ENCODE assay signal across 10 cellular contexts in genomic region chr4:74543983-74544382, GRCh38.
DNase-seq lines count a peak whose midpoint lies in the region; ATAC-seq and TF ChIP-seq lines count a peak whose summit lies in the region.
"Had no signal": no experiment of that assay in that cellular context is flagged by ENCODE, and none has a peak within 500 bp of the region (broad histone marks: within the 10 kb centered on the region; RNA-seq: fewer than 3 reads in every experiment).

No MANE protein-coding gene starts in this region.

- H3K4me1 ChIP-seq in GM23338 (ENCODE audit: insufficient read depth) (peaks cover 33% of the 10 kb centered on the region), transverse colon (peaks cover 16 to 61% (median 29%) of the 10 kb centered on the region in 4 donors), spleen (peaks cover 0 to 18% (median 7%) of the 10 kb centered on the region in 6 donors)

- 0 out of 2 replicates have a peak overlapping the region, but pooled peaks have one; percentile 58 for H3K4me2 ChIP-seq in GM23338

- 0 out of 2 replicates have a peak overlapping the region, but pooled peaks have one; percentile 45 for H2AFZ ChIP-seq in GM23338

- H3K79me2 ChIP-seq in GM23338 (replicated peaks; ENCODE audit: insufficient read depth): no peaks in the 10 kb centered on the region

- TF ChIP-seq POLR2A in transverse colon (IDR thresholded peaks at IDR 0.05) (no peak), spleen (IDR thresholded peaks at IDR 0.05) (no peak)

- no peak for TF ChIP-seq EP300 in transverse colon (IDR thresholded peaks at IDR 0.05; ENCODE audit: low read depth)

- H4K20me1 ChIP-seq in GM23338 (replicated peaks; ENCODE audit: insufficient read depth): no peaks in the 10 kb centered on the region

- no peak overlapping the region for H3K4me3 ChIP-seq in GM23338
- peak overlapping the region; percentile 22; the same call in 1 of the 2 replicates for H3K4me3 ChIP-seq in WI38 (ENCODE audit: low read depth, low read length)
- no peak overlapping the region for H3K4me3 ChIP-seq in transverse colon
- no peak overlapping the region for H3K4me3 ChIP-seq in spleen

- H3F3A ChIP-seq in GM23338 (replicated peaks; ENCODE audit: low read depth): no peaks in the 10 kb centered on the region

- intact Hi-C loops in transverse colon (cut with DNase I; ENCODE audit: low total_unique reads): no loop called here
- intact Hi-C loops in spleen (cut with DNase I; ENCODE audit: low total_unique reads): no loop called here

- H3K27me3 Mint-ChIP-seq in GM23338 (ENCODE audit: insufficient read depth, low read depth, poor library complexity): no peaks in the 10 kb centered on the region

- no peak for ATAC-seq in GM23338
- ATAC-seq in HG03354 (IDR thresholded peaks at IDR 0.05; ENCODE audit: poor library complexity, severe bottlenecking, unreplicated experiment): no peak

- peaks cover 13% of the 10 kb centered on the region for H3K4me1 Mint-ChIP-seq in GM23338

- no peaks in the 10 kb centered on the region for H3K9me3 Mint-ChIP-seq in GM23338

- no peak overlapping the region for H3K4me3 Mint-ChIP-seq in GM23338

- no peaks in the 10 kb centered on the region for H3K9me3 ChIP-seq in transverse colon
- H3K9me3 ChIP-seq in spleen: no peaks in the 10 kb centered on the region

- DNase-seq in GM23338 (ENCODE audit: low spot score) (no peak), fibroblast of peridontal ligament (ENCODE audit: extremely low read depth) (peak; percentile 67), transverse colon (no peak), spleen (no peak)
- no peak for DNase-seq in central memory CD4-positive, alpha-beta T cell
- DNase-seq: amygdala, hippocampal formation, nucleus accumbens had no signal

- no peaks in the 10 kb centered on the region for H3K27me3 ChIP-seq in GM23338 (ENCODE audit: insufficient read depth)
- no peaks in the 10 kb centered on the region for H3K27me3 ChIP-seq in transverse colon
- H3K27me3 ChIP-seq in spleen (replicated peaks in 1 of 7): no peaks in the 10 kb centered on the region

- H3K36me3 Mint-ChIP-seq in GM23338 (ENCODE audit: low read depth): no peaks in the 10 kb centered on the region

- no peak overlapping the region for H3K27ac ChIP-seq in GM23338 (ENCODE audit: low read depth)
- H3K27ac ChIP-seq in transverse colon: peak overlapping the region; percentile 33 to 70 (median 60)
- no peak overlapping the region for H3K27ac ChIP-seq in spleen

- no peaks in the 10 kb centered on the region for H3K9me2 ChIP-seq in GM23338 (ENCODE audit: insufficient read depth)

- no peak for TF ChIP-seq CTCF in GM23338 (conservative IDR thresholded peaks at IDR 0.05; ENCODE audit: low read depth in 2 of 2)
- TF ChIP-seq CTCF in WI38 (IDR thresholded peaks at IDR 0.05; ENCODE audit: low read depth, low read length): no peak
- no peak for TF ChIP-seq CTCF in transverse colon (IDR thresholded peaks at IDR 0.05)
- TF ChIP-seq CTCF in spleen (IDR thresholded peaks at IDR 0.05 in 8 of 11, conservative IDR thresholded peaks at IDR 0.05 in 3 of 11): no peak

- no peak overlapping the region for H3K27ac Mint-ChIP-seq in GM23338

- WGBS in transverse colon (ENCODE audit: low coverage in 1 of 2), 2 donors: 43 to 47% methylated on average over 2 of the region's 2 CpGs
- WGBS in spleen, 5 donors: 57 to 69% (median 63%) methylated on average over 2 of the region's 2 CpGs

- no peaks in the 10 kb centered on the region for H3K36me3 ChIP-seq in GM23338 (ENCODE audit: insufficient read depth)
- H3K36me3 ChIP-seq in transverse colon: no peaks in the 10 kb centered on the region
- no peaks in the 10 kb centered on the region for H3K36me3 ChIP-seq in spleen

- in situ Hi-C loops in transverse colon (cut with MboI; ENCODE audit: low pct_ligation_motif_present in 1 of 4, low pct_unique_long_range_greater_than_20kb in 1 of 4, low sequenced_read_pairs in 3 of 4): no loop called here

TF ChIP-seq in GM23338, 12 proteins besides CTCF, POLR2A, EP300 and RAD21:
- TF ChIP-seq EZH2 (IDR thresholded peaks at IDR 0.05; ENCODE audit: low read depth, unreplicated experiment) (no peak), ZNF114 (CRISPR knock-in tag; IDR thresholded peaks at IDR 0.05) (no peak), ZNF462 (CRISPR knock-in tag; IDR thresholded peaks at IDR 0.05) (no peak), CREB1 (CRISPR knock-in tag; IDR thresholded peaks at IDR 0.05; ENCODE audit: low read depth) (no peak), JUNB (IDR thresholded peaks at IDR 0.05; ENCODE audit: unreplicated experiment) (no peak), EZH2phosphoT487 (IDR thresholded peaks at IDR 0.05; ENCODE audit: unreplicated experiment) (no peak), STAT1 (IDR thresholded peaks at IDR 0.05; ENCODE audit: unreplicated experiment) (no peak), POLR2AphosphoS5 (IDR thresholded peaks at IDR 0.05; ENCODE audit: low read depth) (no peak)

Comparison
In these comparisons a context has a peak if more than half of its experiments do, and no peak if none do; other contexts are left out.
1. H3K27ac ChIP-seq: peak in transverse colon (4 of 4); none in GM23338 (single experiment) and spleen (0 of 8).